ENCODE assay signal across 1 cellular context in the genomic region with DNA sequence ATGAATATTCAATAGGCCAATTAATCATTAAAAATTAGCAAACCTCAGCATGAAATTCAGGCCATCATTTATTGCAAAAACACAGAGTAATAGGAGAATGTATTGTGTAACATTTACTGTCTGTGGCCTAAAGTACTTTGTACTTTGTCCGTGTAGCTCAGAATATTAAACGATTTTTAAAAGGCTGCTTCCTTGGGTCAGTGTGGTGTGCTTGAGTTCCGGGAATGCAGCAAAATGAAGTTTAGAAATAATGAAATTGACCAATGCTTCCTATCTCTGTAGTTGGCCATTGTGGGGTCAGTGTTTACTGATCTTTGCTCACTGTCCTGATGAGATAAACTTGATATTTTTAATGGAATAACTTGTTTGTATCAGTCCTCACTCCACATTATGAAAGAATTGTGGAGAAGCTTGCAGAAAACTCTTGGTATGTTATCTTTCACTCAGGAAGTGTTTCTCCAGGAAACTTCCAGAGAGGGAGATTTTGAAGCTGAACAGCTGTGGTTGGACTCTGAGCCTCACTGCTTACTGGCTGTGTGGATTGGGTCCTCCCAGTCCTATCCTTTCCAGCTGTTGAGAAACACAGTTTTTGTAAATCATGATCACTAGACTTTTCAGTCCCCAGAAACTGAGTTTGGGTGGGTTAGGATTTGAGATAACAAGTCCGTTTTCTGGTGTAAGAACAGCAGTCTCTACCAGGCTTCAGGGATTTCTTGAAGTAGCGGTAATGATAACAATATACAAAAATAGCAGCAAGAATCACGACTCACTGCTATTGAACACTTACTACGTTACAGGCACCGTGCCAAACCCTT.
A peak's percentile ranks its signal among the peaks of the same experiment; 100 is the strongest.
TF ChIP-seq lines count a peak whose summit lies in the region.

No MANE protein-coding gene starts in this region.

TF ChIP-seq in HepG2, 621 proteins besides CTCF, POLR2A, EP300 and RAD21 (continued from another document and continues in another):
- TF ChIP-seq, protein P1, sequence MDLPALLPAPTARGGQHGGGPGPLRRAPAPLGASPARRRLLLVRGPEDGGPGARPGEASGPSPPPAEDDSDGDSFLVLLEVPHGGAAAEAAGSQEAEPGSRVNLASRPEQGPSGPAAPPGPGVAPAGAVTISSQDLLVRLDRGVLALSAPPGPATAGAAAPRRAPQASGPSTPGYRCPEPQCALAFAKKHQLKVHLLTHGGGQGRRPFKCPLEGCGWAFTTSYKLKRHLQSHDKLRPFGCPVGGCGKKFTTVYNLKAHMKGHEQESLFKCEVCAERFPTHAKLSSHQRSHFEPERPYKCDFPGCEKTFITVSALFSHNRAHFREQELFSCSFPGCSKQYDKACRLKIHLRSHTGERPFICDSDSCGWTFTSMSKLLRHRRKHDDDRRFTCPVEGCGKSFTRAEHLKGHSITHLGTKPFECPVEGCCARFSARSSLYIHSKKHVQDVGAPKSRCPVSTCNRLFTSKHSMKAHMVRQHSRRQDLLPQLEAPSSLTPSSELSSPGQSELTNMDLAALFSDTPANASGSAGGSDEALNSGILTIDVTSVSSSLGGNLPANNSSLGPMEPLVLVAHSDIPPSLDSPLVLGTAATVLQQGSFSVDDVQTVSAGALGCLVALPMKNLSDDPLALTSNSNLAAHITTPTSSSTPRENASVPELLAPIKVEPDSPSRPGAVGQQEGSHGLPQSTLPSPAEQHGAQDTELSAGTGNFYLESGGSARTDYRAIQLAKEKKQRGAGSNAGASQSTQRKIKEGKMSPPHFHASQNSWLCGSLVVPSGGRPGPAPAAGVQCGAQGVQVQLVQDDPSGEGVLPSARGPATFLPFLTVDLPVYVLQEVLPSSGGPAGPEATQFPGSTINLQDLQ (CRISPR knock-in tag; IDR thresholded peaks at IDR 0.05) = no peak
- TF ChIP-seq IRF1 (CRISPR knock-in tag; IDR thresholded peaks at IDR 0.05; ENCODE audit: low read depth) (no peak), HOXA7 (CRISPR knock-in tag; IDR thresholded peaks at IDR 0.05) (no peak), CBX5 (CRISPR knock-in tag; IDR thresholded peaks at IDR 0.05; ENCODE audit: borderline replicate concordance) (no peak), ZNF510 (CRISPR knock-in tag; IDR thresholded peaks at IDR 0.05; ENCODE audit: low read depth) (no peak), SRF (IDR thresholded peaks at IDR 0.05; ENCODE audit: low read depth, low read length) (no peak), MYNN (CRISPR knock-in tag; IDR thresholded peaks at IDR 0.05; ENCODE audit: low read depth) (no peak), STAT5B (CRISPR knock-in tag; IDR thresholded peaks at IDR 0.05) (no peak), TARDBP (CRISPR knock-in tag; IDR thresholded peaks at IDR 0.05) (0 out of 2 replicates have a peak, but pooled peaks have one; percentile 37), ZNF713 (CRISPR knock-in tag; IDR thresholded peaks at IDR 0.05) (no peak), ZNF879 (CRISPR knock-in tag; IDR thresholded peaks at IDR 0.05) (no peak), HMGXB4 (CRISPR knock-in tag; IDR thresholded peaks at IDR 0.05; ENCODE audit: borderline replicate concordance in 1 of 2, low read depth in 1 of 2) (no peak), KLF9 (CRISPR knock-in tag; IDR thresholded peaks at IDR 0.05; ENCODE audit: low read depth) (no peak), ADNP (CRISPR knock-in tag; IDR thresholded peaks at IDR 0.05) (no peak), ZNF235 (CRISPR knock-in tag; IDR thresholded peaks at IDR 0.05; ENCODE audit: borderline replicate concordance) (no peak), KAT2B (IDR thresholded peaks at IDR 0.05; ENCODE audit: borderline replicate concordance, low read depth, low read length) (no peak), SMAD9 (CRISPR knock-in tag; IDR thresholded peaks at IDR 0.05) (no peak), CC2D1A (CRISPR knock-in tag; IDR thresholded peaks at IDR 0.05) (no peak), TEAD3 (CRISPR knock-in tag; optimal IDR thresholded peaks at IDR 0.05; ENCODE audit: borderline replicate concordance) (peak; percentile 10), REST (IDR thresholded peaks at IDR 0.05; ENCODE audit: borderline replicate concordance in 1 of 2, low read depth in 1 of 2, low read length in 2 of 2) (no peak), ZNF850 (CRISPR knock-in tag; conservative IDR thresholded peaks at IDR 0.05) (no peak), ZNF382 (CRISPR knock-in tag; IDR thresholded peaks at IDR 0.05; ENCODE audit: borderline replicate concordance) (no peak), TP53 (CRISPR knock-in tag; conservative IDR thresholded peaks at IDR 0.05) (no peak), REPIN1 (CRISPR knock-in tag; IDR thresholded peaks at IDR 0.05; ENCODE audit: borderline replicate concordance, low read depth) (no peak), SP1 (IDR thresholded peaks at IDR 0.05) (no peak), SP1 (CRISPR knock-in tag; IDR thresholded peaks at IDR 0.05) (no peak), PBX2 (CRISPR knock-in tag; IDR thresholded peaks at IDR 0.05) (no peak), ZMAT5 (CRISPR knock-in tag; IDR thresholded peaks at IDR 0.05; ENCODE audit: borderline replicate concordance, low read depth) (no peak), KDM1A (CRISPR knock-in tag; IDR thresholded peaks at IDR 0.05) (no peak), ZNF337 (CRISPR knock-in tag; IDR thresholded peaks at IDR 0.05; ENCODE audit: borderline replicate concordance, low read depth) (no peak), KMT2A (CRISPR knock-in tag; IDR thresholded peaks at IDR 0.05) (peak; percentile 5; the same call in 1 of the 2 replicates), KDM3A (CRISPR knock-in tag; IDR thresholded peaks at IDR 0.05; ENCODE audit: low read depth) (0 out of 2 replicates have a peak, but pooled peaks have one; percentile 2), MEIS1 (CRISPR knock-in tag; IDR thresholded peaks at IDR 0.05; ENCODE audit: borderline replicate concordance) (no peak), ZNF543 (CRISPR knock-in tag; IDR thresholded peaks at IDR 0.05) (no peak), ZNF781 (CRISPR knock-in tag; IDR thresholded peaks at IDR 0.05; ENCODE audit: borderline replicate concordance, not compliant biosample characterization) (no peak), ERF (CRISPR knock-in tag; IDR thresholded peaks at IDR 0.05) (peak; percentile 9; the same call in 1 of the 2 replicates), SMAD1 (CRISPR knock-in tag; IDR thresholded peaks at IDR 0.05; ENCODE audit: borderline replicate concordance, low read depth) (no peak), ZBTB34 (CRISPR knock-in tag; IDR thresholded peaks at IDR 0.05) (no peak), ZFX (CRISPR knock-in tag; IDR thresholded peaks at IDR 0.05; ENCODE audit: low read depth) (no peak)
- TF ChIP-seq, protein P2, sequence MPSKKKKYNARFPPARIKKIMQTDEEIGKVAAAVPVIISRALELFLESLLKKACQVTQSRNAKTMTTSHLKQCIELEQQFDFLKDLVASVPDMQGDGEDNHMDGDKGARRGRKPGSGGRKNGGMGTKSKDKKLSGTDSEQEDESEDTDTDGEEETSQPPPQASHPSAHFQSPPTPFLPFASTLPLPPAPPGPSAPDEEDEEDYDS (CRISPR knock-in tag; IDR thresholded peaks at IDR 0.05) = no peak
- TF ChIP-seq, protein P3, sequence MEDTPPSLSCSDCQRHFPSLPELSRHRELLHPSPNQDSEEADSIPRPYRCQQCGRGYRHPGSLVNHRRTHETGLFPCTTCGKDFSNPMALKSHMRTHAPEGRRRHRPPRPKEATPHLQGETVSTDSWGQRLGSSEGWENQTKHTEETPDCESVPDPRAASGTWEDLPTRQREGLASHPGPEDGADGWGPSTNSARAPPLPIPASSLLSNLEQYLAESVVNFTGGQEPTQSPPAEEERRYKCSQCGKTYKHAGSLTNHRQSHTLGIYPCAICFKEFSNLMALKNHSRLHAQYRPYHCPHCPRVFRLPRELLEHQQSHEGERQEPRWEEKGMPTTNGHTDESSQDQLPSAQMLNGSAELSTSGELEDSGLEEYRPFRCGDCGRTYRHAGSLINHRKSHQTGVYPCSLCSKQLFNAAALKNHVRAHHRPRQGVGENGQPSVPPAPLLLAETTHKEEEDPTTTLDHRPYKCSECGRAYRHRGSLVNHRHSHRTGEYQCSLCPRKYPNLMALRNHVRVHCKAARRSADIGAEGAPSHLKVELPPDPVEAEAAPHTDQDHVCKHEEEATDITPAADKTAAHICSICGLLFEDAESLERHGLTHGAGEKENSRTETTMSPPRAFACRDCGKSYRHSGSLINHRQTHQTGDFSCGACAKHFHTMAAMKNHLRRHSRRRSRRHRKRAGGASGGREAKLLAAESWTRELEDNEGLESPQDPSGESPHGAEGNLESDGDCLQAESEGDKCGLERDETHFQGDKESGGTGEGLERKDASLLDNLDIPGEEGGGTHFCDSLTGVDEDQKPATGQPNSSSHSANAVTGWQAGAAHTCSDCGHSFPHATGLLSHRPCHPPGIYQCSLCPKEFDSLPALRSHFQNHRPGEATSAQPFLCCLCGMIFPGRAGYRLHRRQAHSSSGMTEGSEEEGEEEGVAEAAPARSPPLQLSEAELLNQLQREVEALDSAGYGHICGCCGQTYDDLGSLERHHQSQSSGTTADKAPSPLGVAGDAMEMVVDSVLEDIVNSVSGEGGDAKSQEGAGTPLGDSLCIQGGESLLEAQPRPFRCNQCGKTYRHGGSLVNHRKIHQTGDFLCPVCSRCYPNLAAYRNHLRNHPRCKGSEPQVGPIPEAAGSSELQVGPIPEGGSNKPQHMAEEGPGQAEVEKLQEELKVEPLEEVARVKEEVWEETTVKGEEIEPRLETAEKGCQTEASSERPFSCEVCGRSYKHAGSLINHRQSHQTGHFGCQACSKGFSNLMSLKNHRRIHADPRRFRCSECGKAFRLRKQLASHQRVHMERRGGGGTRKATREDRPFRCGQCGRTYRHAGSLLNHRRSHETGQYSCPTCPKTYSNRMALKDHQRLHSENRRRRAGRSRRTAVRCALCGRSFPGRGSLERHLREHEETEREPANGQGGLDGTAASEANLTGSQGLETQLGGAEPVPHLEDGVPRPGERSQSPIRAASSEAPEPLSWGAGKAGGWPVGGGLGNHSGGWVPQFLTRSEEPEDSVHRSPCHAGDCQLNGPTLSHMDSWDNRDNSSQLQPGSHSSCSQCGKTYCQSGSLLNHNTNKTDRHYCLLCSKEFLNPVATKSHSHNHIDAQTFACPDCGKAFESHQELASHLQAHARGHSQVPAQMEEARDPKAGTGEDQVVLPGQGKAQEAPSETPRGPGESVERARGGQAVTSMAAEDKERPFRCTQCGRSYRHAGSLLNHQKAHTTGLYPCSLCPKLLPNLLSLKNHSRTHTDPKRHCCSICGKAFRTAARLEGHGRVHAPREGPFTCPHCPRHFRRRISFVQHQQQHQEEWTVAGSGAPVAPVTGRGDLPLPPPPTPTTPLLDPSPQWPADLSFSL (CRISPR knock-in tag; IDR thresholded peaks at IDR 0.05) = no peak
